In genomic region chr1:12202190-12202497, GRCh38 we compare ENCODE assay signal across 1 cellular context.
TF ChIP-seq lines count a peak whose summit lies in the region.

No MANE protein-coding gene starts in this region.

TF ChIP-seq in GM23338, 12 proteins besides CTCF, POLR2A, EP300 and RAD21 (continued from another document):
- TF ChIP-seq ZNF462 (CRISPR knock-in tag; IDR thresholded peaks at IDR 0.05) = no peak
- no peak for TF ChIP-seq POLR2AphosphoS5 (IDR thresholded peaks at IDR 0.05; ENCODE audit: low read depth)
- TF ChIP-seq EZH2 (IDR thresholded peaks at IDR 0.05; ENCODE audit: low read depth, unreplicated experiment) = no peak
- no peak for TF ChIP-seq REST (IDR thresholded peaks at IDR 0.05; ENCODE audit: unreplicated experiment)
- no peak for TF ChIP-seq ETS1 (IDR thresholded peaks at IDR 0.05)
- no peak for TF ChIP-seq ZNF114 (CRISPR knock-in tag; IDR thresholded peaks at IDR 0.05)
- no peak for TF ChIP-seq JUNB (IDR thresholded peaks at IDR 0.05; ENCODE audit: unreplicated experiment)
- TF ChIP-seq STAT1 (IDR thresholded peaks at IDR 0.05; ENCODE audit: unreplicated experiment) = no peak
- no peak for TF ChIP-seq NANOG (IDR thresholded peaks at IDR 0.05; ENCODE audit: borderline replicate concordance)
- no peak for TF ChIP-seq ZNF331 (CRISPR knock-in tag; IDR thresholded peaks at IDR 0.05; ENCODE audit: low read depth)
- TF ChIP-seq EZH2phosphoT487 (IDR thresholded peaks at IDR 0.05; ENCODE audit: unreplicated experiment) = no peak
TF ChIP-seq in GM23338: peak in this region for 0.
